2 cellular contexts compared by ENCODE assay signal in genomic region chr1:164770149-164770529, GRCh38.
TF ChIP-seq lines count a peak whose summit lies in the region.

No MANE protein-coding gene starts in this region.

TF ChIP-seq in A549, 52 proteins besides CTCF, POLR2A, EP300 and RAD21 (continued from another document):
- TF ChIP-seq SREBF2 (IDR thresholded peaks at IDR 0.05) (no peak), BCL3 (IDR thresholded peaks at IDR 0.05) (no peak), CEBPB (IDR thresholded peaks at IDR 0.05) (no peak), JUN (IDR thresholded peaks at IDR 0.05) (no peak), HOXB13 (CRISPR knock-in tag; IDR thresholded peaks at IDR 0.05; ENCODE audit: low read depth) (no peak), CHD2 (IDR thresholded peaks at IDR 0.05; ENCODE audit: low read length, partially characterized antibody) (no peak), NFE2L2 (conservative IDR thresholded peaks at IDR 0.05; ENCODE audit: low read length) (no peak), RNF2 (IDR thresholded peaks at IDR 0.05; ENCODE audit: borderline replicate concordance, low read depth) (no peak), KDM1A (IDR thresholded peaks at IDR 0.05; ENCODE audit: low read depth) (no peak), REST (IDR thresholded peaks at IDR 0.05) (no peak), BHLHE40 (IDR thresholded peaks at IDR 0.05; ENCODE audit: low read depth, low read length) (no peak)
- TF ChIP-seq, protein P1, sequence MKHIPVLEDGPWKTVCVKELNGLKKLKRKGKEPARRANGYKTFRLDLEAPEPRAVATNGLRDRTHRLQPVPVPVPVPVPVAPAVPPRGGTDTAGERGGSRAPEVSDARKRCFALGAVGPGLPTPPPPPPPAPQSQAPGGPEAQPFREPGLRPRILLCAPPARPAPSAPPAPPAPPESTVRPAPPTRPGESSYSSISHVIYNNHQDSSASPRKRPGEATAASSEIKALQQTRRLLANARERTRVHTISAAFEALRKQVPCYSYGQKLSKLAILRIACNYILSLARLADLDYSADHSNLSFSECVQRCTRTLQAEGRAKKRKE (CRISPR knock-in tag; IDR thresholded peaks at IDR 0.05; ENCODE audit: low read depth): no peak

TF ChIP-seq in GM23338, 12 proteins besides CTCF, POLR2A, EP300 and RAD21 (continued from another document):
- TF ChIP-seq ZNF462 (CRISPR knock-in tag; IDR thresholded peaks at IDR 0.05): no peak
- TF ChIP-seq REST (IDR thresholded peaks at IDR 0.05; ENCODE audit: unreplicated experiment): no peak
- no peak for TF ChIP-seq ETS1 (IDR thresholded peaks at IDR 0.05)
- TF ChIP-seq ZNF331 (CRISPR knock-in tag; IDR thresholded peaks at IDR 0.05; ENCODE audit: low read depth): no peak
- no peak for TF ChIP-seq NANOG (IDR thresholded peaks at IDR 0.05; ENCODE audit: borderline replicate concordance)
- no peak for TF ChIP-seq JUNB (IDR thresholded peaks at IDR 0.05; ENCODE audit: unreplicated experiment)
